Comparison of ENCODE assay signal across 14 cellular contexts in the genomic region with DNA sequence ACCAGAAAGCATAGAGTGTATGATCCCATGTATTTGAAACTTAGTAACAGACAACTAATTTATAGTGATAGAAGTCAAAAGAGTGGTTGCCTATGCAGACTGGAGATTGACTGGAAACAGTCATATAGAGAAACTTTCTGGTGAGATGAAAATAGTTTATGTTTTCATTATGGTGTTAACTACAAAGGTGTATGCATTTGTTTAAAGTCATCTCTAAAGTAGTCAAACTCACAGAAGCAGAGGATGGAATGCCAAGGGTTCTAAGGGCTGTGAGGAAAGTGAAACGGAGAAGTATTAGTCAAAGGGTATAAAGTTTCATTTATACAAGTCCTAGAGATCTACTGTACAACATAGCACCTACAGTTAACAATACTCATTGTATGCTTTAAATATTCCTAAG. TPM values are rescaled to one million over a fixed set of nuclear protein-coding genes. Genes with fewer than 3 reads are reported as not detected.
DNase-seq lines count a peak whose midpoint lies in the region; ATAC-seq, FAIRE-seq and TF ChIP-seq lines count a peak whose summit lies in the region.
"Had no signal": no experiment of that assay in that cellular context is flagged by ENCODE, and none has a peak within 500 bp of the region (broad histone marks: within the 10 kb centered on the region; RNA-seq: fewer than 3 reads in every experiment).

No MANE protein-coding gene starts in this region.

- no peaks in the 10 kb centered on the region for H3K79me2 ChIP-seq in Karpas-422 (ENCODE audit: low read length)
- H3K79me2 ChIP-seq: parathyroid adenoma had no signal

- peaks cover 0 to 7% (median 0%) of the 10 kb centered on the region in 11 donors for H3K9me3 ChIP-seq in heart right ventricle
- no peaks in the 10 kb centered on the region for H3K9me3 ChIP-seq in Karpas-422 (ENCODE audit: low read length)

- H4K20me1 ChIP-seq in Karpas-422 (ENCODE audit: insufficient read depth, low read depth, low read length), result 0 out of 2 replicates have a peak, but pooled peaks cover 3% of the 10 kb centered on the region

- no peak overlapping the region for H2AFZ ChIP-seq in Karpas-422 (ENCODE audit: low read length)
- H2AFZ ChIP-seq: parathyroid adenoma had no signal

- no peak overlapping the region for H3K4me2 ChIP-seq in Karpas-422 (ENCODE audit: low read depth, low read length, poor library complexity, severe bottlenecking)

- peaks cover 0 to 5% (median 0%) of the 10 kb centered on the region in 9 donors for H3K4me1 ChIP-seq in heart right ventricle
- H3K4me1 ChIP-seq in Karpas-422 (ENCODE audit: low read length), result no peaks in the 10 kb centered on the region
- H3K4me1 ChIP-seq: parathyroid adenoma had no signal

- intact Hi-C loops in heart right ventricle (cut with DNase I), result no loop called here

- H3K27me3 Mint-ChIP-seq in T-cell, result no peaks in the 10 kb centered on the region
- H3K27me3 Mint-ChIP-seq: activated B cell treated with CpG ODN at 0.5 μM for 24 hours had no signal

- DNase-seq in GM18507 (ENCODE audit: extremely low spot score, insufficient read length, low read depth), result no peak
- no peak for DNase-seq in heart right ventricle
- DNase-seq in NCI-H2107 treated with DMSO at 0.1 percent for 48 hours (lab: John Stamatoyannopoulos, UW; ENCODE audit: unreplicated experiment), result no peak
- no peak for DNase-seq in Karpas-422
- no peak for DNase-seq in T-cell
- DNase-seq: activated B cell treated with CpG ODN at 0.5 μM for 24 hours; effector CD4-positive, alpha-beta T cell; Right ventricle myocardium superior; trophoblast cell had no signal

- peaks cover 26% of the 10 kb centered on the region for H3K36me3 Mint-ChIP-seq in T-cell

- POLR2A ChIA-PET in T-cell (lab: Charles Lee), result no interaction called here

- WGBS in heart right ventricle, 2 donors, result 95 to 97% methylated on average over 1 of the region's 1 CpG

- no peaks in the 10 kb centered on the region for H3K36me3 ChIP-seq in heart right ventricle
- no peaks in the 10 kb centered on the region for H3K36me3 ChIP-seq in Karpas-422 (ENCODE audit: insufficient read depth, low read length)

- no peaks in the 10 kb centered on the region for H3K9me2 ChIP-seq in Karpas-422 (replicated peaks; ENCODE audit: insufficient read depth, low read length)

- H3K27ac ChIP-seq in heart right ventricle (no peak overlapping the region), Karpas-422 (ENCODE audit: low read length) (no peak overlapping the region)
- H3K27ac ChIP-seq: parathyroid adenoma had no signal

- peak; percentile 59 for FAIRE-seq in GM18507 (lab: Jason Lieb, UNC)
- FAIRE-seq: K562 had no signal

- no peaks in the 10 kb centered on the region for H3K27me3 ChIP-seq in heart right ventricle
- H3K27me3 ChIP-seq in Karpas-422 (ENCODE audit: low read length), result no peaks in the 10 kb centered on the region

- no peak for TF ChIP-seq CTCF in heart right ventricle (IDR thresholded peaks at IDR 0.05)

- H3K4me1 Mint-ChIP-seq in T-cell, result peaks cover 0 to under 1% (median 0%) of the 10 kb centered on the region in 3 donors
- H3K4me1 Mint-ChIP-seq: activated B cell treated with CpG ODN at 0.5 μM for 24 hours had no signal

- no peak overlapping the region for H3K4me3 Mint-ChIP-seq in T-cell
- H3K4me3 Mint-ChIP-seq: activated B cell treated with CpG ODN at 0.5 μM for 24 hours had no signal

- H3K4me3 ChIP-seq in heart right ventricle, result no peak overlapping the region
- no peak overlapping the region for H3K4me3 ChIP-seq in Karpas-422 (ENCODE audit: low read length)
- H3K4me3 ChIP-seq: K562 had no signal

- no peak overlapping the region for H3K27ac Mint-ChIP-seq in T-cell
- H3K27ac Mint-ChIP-seq: activated B cell treated with CpG ODN at 0.5 μM for 24 hours had no signal

- no peak overlapping the region for H3K9ac ChIP-seq in Karpas-422 (ENCODE audit: low read length)
- H3K9ac ChIP-seq: parathyroid adenoma had no signal

- CTCF ChIA-PET in T-cell (lab: Charles Lee), result no interaction called here

- H3K9me3 Mint-ChIP-seq in T-cell, result no peaks in the 10 kb centered on the region
- H3K9me3 Mint-ChIP-seq: activated B cell treated with CpG ODN at 0.5 μM for 24 hours had no signal

- ATAC-seq in GM19351 (IDR thresholded peaks at IDR 0.05; ENCODE audit: unreplicated experiment) (peak; percentile 97), HG02759 (IDR thresholded peaks at IDR 0.05; ENCODE audit: unreplicated experiment) (peak; percentile 99), HG03457 (IDR thresholded peaks at IDR 0.05; ENCODE audit: unreplicated experiment) (peak; percentile 77), heart right ventricle (no peak), T-cell (replicated peaks in 1 of 4) (no peak)
- ATAC-seq: K562 had no signal

RNA-seq across cellular contexts. Expression of gene ENOX2, which starts 45.8 kb away (rescaled TPM):
- total RNA-seq in heart right ventricle (10 to 100 TPM; 15.6 to 22.6 (median 18.9) TPM), T-cell (10 to 100 TPM; 10.4 to 17.1 (median 13.5) TPM)
- 1 to 10 TPM; 3.4 to 6.2 TPM for polyA plus RNA-seq in heart right ventricle
- 6.0 and 6.3 TPM in 2 replicates for total RNA-seq in Karpas-422 (2014; rRNA removed; shearing (Covaris generic); ENCODE audit: low replicate concordance)

Comparison
In these comparisons a context has a peak if more than half of its experiments do, and no peak if none do; other contexts are left out.
1. ATAC-seq: peak in GM19351 (single experiment), HG02759 (single experiment) and HG03457 (single experiment); none in heart right ventricle (0 of 8) and T-cell (0 of 4).